8 cellular contexts compared by ENCODE assay signal in genomic region chr1:81801834-81802531, GRCh38. TPM values are rescaled to one million over a fixed set of nuclear protein-coding genes. Genes with fewer than 3 reads are reported as not detected.
DNase-seq lines count a peak whose midpoint lies in the region; ATAC-seq and TF ChIP-seq lines count a peak whose summit lies in the region.

No MANE protein-coding gene starts in this region.

- H3K4me3 Mint-ChIP-seq in effector memory CD8-positive, alpha-beta T cell, result no peak overlapping the region

- DNase-seq in COLO668 (lab: John Stamatoyannopoulos, UW; ENCODE audit: unreplicated experiment), result peak; percentile 86
- DNase-seq in HT1080 (ENCODE audit: low read depth), result peak; percentile 36
- peak; percentile 80 for DNase-seq in astrocyte of the hippocampus (ENCODE audit: low read depth, low spot score)
- DNase-seq in smooth muscle cell (lab: John Stamatoyannopoulos, UW; ENCODE audit: unreplicated experiment), result no peak
- no peak for DNase-seq in effector memory CD8-positive, alpha-beta T cell
- no peak for DNase-seq in HT-29 (ENCODE audit: low spot score)

- no peaks in the 10 kb centered on the region for H3K4me1 Mint-ChIP-seq in effector memory CD8-positive, alpha-beta T cell (ENCODE audit: low read depth in 2 of 2)

- peaks cover 3% of the 10 kb centered on the region for H3K36me3 Mint-ChIP-seq in effector memory CD8-positive, alpha-beta T cell (ENCODE audit: insufficient read depth)

- no peaks in the 10 kb centered on the region for H3K9me3 ChIP-seq in iPS-18a (ENCODE audit: control insufficient read depth, low read depth, low read length)
- H3K9me3 ChIP-seq in smooth muscle cell (replicated peaks; ENCODE audit: low read depth), result no peaks in the 10 kb centered on the region

- H3K4me1 ChIP-seq in iPS-18a (ENCODE audit: control insufficient read depth, low read depth, low read length) (peaks cover 49% of the 10 kb centered on the region), smooth muscle cell (ENCODE audit: low read depth) (peaks cover 49% of the 10 kb centered on the region)

- H3K27me3 Mint-ChIP-seq in effector memory CD8-positive, alpha-beta T cell, result peaks cover 11 to 22% of the 10 kb centered on the region in 2 donors

- no peak for TF ChIP-seq CTCF in smooth muscle cell (IDR thresholded peaks at IDR 0.05; ENCODE audit: borderline replicate concordance, insufficient read depth, poor library complexity, severe bottlenecking)

- H3K27ac Mint-ChIP-seq in effector memory CD8-positive, alpha-beta T cell, result no peak overlapping the region

- peaks cover 8% of the 10 kb centered on the region for H3F3A ChIP-seq in smooth muscle cell (ENCODE audit: low read depth)

- peak overlapping the region; percentile 81 for H2AFZ ChIP-seq in smooth muscle cell (ENCODE audit: low read depth)

- no peaks in the 10 kb centered on the region for H3K27me3 ChIP-seq in iPS-18a (ENCODE audit: control insufficient read depth, insufficient read depth, low read length)
- H3K27me3 ChIP-seq in smooth muscle cell (ENCODE audit: low read depth), result no peaks in the 10 kb centered on the region

- peaks cover 55% of the 10 kb centered on the region for H3K79me2 ChIP-seq in smooth muscle cell (ENCODE audit: low read depth)

- ATAC-seq in HG03342 (IDR thresholded peaks at IDR 0.05; ENCODE audit: unreplicated experiment), result no peak
- ATAC-seq in effector memory CD8-positive, alpha-beta T cell (replicated peaks), result no peak

- H4K20me1 ChIP-seq in smooth muscle cell (ENCODE audit: low read depth), result peaks cover 48% of the 10 kb centered on the region

- WGBS in smooth muscle cell (ENCODE audit: low lambda C conversion rate), result under 1% methylated on average over 49 of the region's 76 CpGs

- H3K4me2 ChIP-seq in smooth muscle cell, result peak overlapping the region; percentile 98

- H3K9me3 Mint-ChIP-seq in effector memory CD8-positive, alpha-beta T cell, result peaks cover 9 to 12% of the 10 kb centered on the region in 2 donors

- H3K27ac ChIP-seq in iPS-18a (ENCODE audit: low read length) (no peak overlapping the region), smooth muscle cell (ENCODE audit: low read depth) (peak overlapping the region; percentile 81)

- peak overlapping the region; percentile 70 for H3K9ac ChIP-seq in iPS-18a (ENCODE audit: low read length)
- H3K9ac ChIP-seq in smooth muscle cell (ENCODE audit: low read depth), result peak overlapping the region; percentile 88

- peak overlapping the region; percentile 81 for H3K4me3 ChIP-seq in iPS-18a (ENCODE audit: low read length)
- peak overlapping the region; percentile 97 for H3K4me3 ChIP-seq in smooth muscle cell

- H3K36me3 ChIP-seq in iPS-18a (ENCODE audit: control insufficient read depth, low read depth, low read length) (no peaks in the 10 kb centered on the region), smooth muscle cell (ENCODE audit: low read depth) (no peaks in the 10 kb centered on the region)

RNA-seq across cellular contexts. Expression of gene ADGRL2, which starts 1.2 kb away (rescaled TPM):
- total RNA-seq in HT1080 (2014; rRNA removed; shearing (Covaris generic)), result 21.6 and 27.2 TPM in 2 replicates
- 24.7 and 33.4 TPM in 2 replicates for polyA plus RNA-seq in HT1080 (2015; cell fraction: cytosol; rRNA removed)
- polyA plus RNA-seq in HT1080 (2015; cell fraction: nucleus; rRNA removed), result 34.7 and 39.7 TPM in 2 replicates
- total RNA-seq in smooth muscle cell, result 105 and 119 TPM in 2 replicates
- polyA plus RNA-seq in smooth muscle cell, result 25.1 and 34.1 TPM in 2 replicates
- total RNA-seq in HT-29 (2014; rRNA removed; shearing (Covaris generic)), result 0.97 TPM in 1 of 2 replicates, not detected in the other

Comparison
In these comparisons a context has a peak if more than half of its experiments do, and no peak if none do; other contexts are left out.
1. DNase-seq: peak in COLO668 (single experiment), HT1080 (single experiment) and astrocyte of the hippocampus (single experiment); none in smooth muscle cell (single experiment), effector memory CD8-positive, alpha-beta T cell (0 of 3) and HT-29 (single experiment).
2. RNA of gene ADGRL2, which starts 1.2 kb away (total RNA-seq): 105 to 119 TPM in smooth muscle cell and 21.6 to 27.2 TPM in HT1080; 0.97 TPM in HT-29; every median in the first group is over 10 times any median in the second.